ENCODE assay signal across 16 cellular contexts in genomic region chr1:39094685-39095084, GRCh38.
DNase-seq lines count a peak whose midpoint lies in the region; ATAC-seq, FAIRE-seq and TF ChIP-seq lines count a peak whose summit lies in the region.
"Had no signal": no experiment of that assay in that cellular context is flagged by ENCODE, and none has a peak within 500 bp of the region (broad histone marks: within the 10 kb centered on the region; RNA-seq: fewer than 3 reads in every experiment).

No MANE protein-coding gene starts in this region.

- ATAC-seq in HepG2 = peak; percentile 17; the same call in 2 of the 3 replicates
- no peak for ATAC-seq in right lobe of liver
- ATAC-seq in GM21529 (IDR thresholded peaks at IDR 0.05; ENCODE audit: unreplicated experiment) = no peak
- ATAC-seq in HG02759 (IDR thresholded peaks at IDR 0.05; ENCODE audit: unreplicated experiment) = no peak

- CTCF ChIA-PET in HepG2 (lab: Yijun Ruan, JAX; ENCODE audit: low intra/inter-chr PET ratio, low total read pairs) = interaction anchor here (0.7 kb wide), 1 partner anchor 121 kb away, joined by 3 read pairs; no protein-coding TSS in a partner anchor
- CTCF ChIA-PET in PC-9 (lab: Charles Lee) = interaction anchor here (0.6 to 0.8 kb wide), 4 partner anchors 32 to 316 kb away, joined by 3 to 13 read pairs (median 6); no protein-coding TSS in a partner anchor

- no peak overlapping the region for H3K27ac ChIP-seq in HepG2 (ENCODE audit: extremely low read length, insufficient read depth, low read length)
- H3K27ac ChIP-seq in right lobe of liver = no peak overlapping the region
- H3K27ac ChIP-seq in PC-9 = no peak overlapping the region
- H3K27ac ChIP-seq: BLaER1 had no signal

- DNase-seq in NCI-H510A (lab: John Stamatoyannopoulos, UW) = peak; percentile 78
- no peak for DNase-seq in NCI-H510A treated with DMSO at 0.1 percent for 48 hours (lab: John Stamatoyannopoulos, UW)
- DNase-seq in HepG2 (ENCODE audit: low spot score) = no peak
- DNase-seq in right lobe of liver = no peak
- peak in 1 of 2 experiments; percentile 85 for DNase-seq in PC-9
- no peak for DNase-seq in DMS153 treated with DMSO at 0.1 percent for 48 hours (lab: John Stamatoyannopoulos, UW; ENCODE audit: unreplicated experiment)
- DNase-seq: 8988T; Calu3; CD4-positive, alpha-beta memory T cell; DMS79; GF-D8; GOT3; H7 had no signal

- intact Hi-C loops in HepG2 (cut with micrococcal nuclease; ENCODE audit: unreplicated experiment) (loop anchor here (5.0 kb wide), 2 partner anchors 257 to 443 kb away; no protein-coding TSS in a partner anchor), right lobe of liver (cut with DNase I) (no loop called here), PC-9 (cut with micrococcal nuclease; ENCODE audit: unreplicated experiment) (loop anchor here (5.0 kb wide), 1 partner anchor 1067 kb away; no protein-coding TSS in a partner anchor)

- BruUV-seq in HepG2 (replicated peaks; lab: Mats Ljungman, UMichigan) (no TSS peak), PC-9 (replicated peaks; lab: Mats Ljungman, UMichigan) (no TSS peak)

- H3K27me3 ChIP-seq in HepG2 (ENCODE audit: control insufficient read depth in 1 of 2, insufficient read depth in 2 of 2, low read length in 2 of 2) (no peaks in the 10 kb centered on the region), right lobe of liver (no peaks in the 10 kb centered on the region), PC-9 (ENCODE audit: insufficient read depth, low read depth) (no peaks in the 10 kb centered on the region)
- H3K27me3 ChIP-seq: BLaER1 had no signal

- peaks cover 11% of the 10 kb centered on the region for H3F3A ChIP-seq in PC-9 (ENCODE audit: insufficient read depth, low read depth)

- H3K4me3 ChIP-seq in HepG2 (replicated peaks in 1 of 3; ENCODE audit: insufficient read depth in 1 of 3, low read depth in 2 of 3, low read length in 3 of 3) (no peak overlapping the region), right lobe of liver (no peak overlapping the region), PC-9 (no peak overlapping the region)
- H3K4me3 ChIP-seq: BLaER1 had no signal

- TF ChIP-seq POLR2A in HepG2 (IDR thresholded peaks at IDR 0.05; ENCODE audit: insufficient read depth in 1 of 2, low read depth in 2 of 2, low read length in 2 of 2) (no peak), right lobe of liver (IDR thresholded peaks at IDR 0.05) (no peak)

- WGBS in HepG2 (ENCODE audit: low lambda C conversion rate) = 24% methylated on average over 7 of the region's 7 CpGs
- 67% methylated on average over 3 of the region's 7 CpGs for WGBS in right lobe of liver (ENCODE audit: insufficient coverage, low coverage, low lambda C conversion rate, missing lambda C conversion rate)

- H3K4me1 ChIP-seq in HepG2 (ENCODE audit: insufficient read depth, low read length) (peaks cover 29% of the 10 kb centered on the region), right lobe of liver (peaks cover 0 to 5% (median 0%) of the 10 kb centered on the region in 4 donors), PC-9 (replicated peaks; ENCODE audit: insufficient read depth) (peaks cover 16% of the 10 kb centered on the region)

- no peak overlapping the region for H3K9ac ChIP-seq in HepG2 (ENCODE audit: insufficient read depth, low read depth, low read length)
- H3K9ac ChIP-seq: BLaER1 had no signal

- H3K79me2 ChIP-seq in HepG2 (ENCODE audit: insufficient read depth, low read length) (no peaks in the 10 kb centered on the region), PC-9 (ENCODE audit: low read depth) (no peaks in the 10 kb centered on the region)

- no peak for TF ChIP-seq EP300 in HepG2 (IDR thresholded peaks at IDR 0.05; ENCODE audit: low read depth in 2 of 2, low read length in 2 of 2)
- no peak for TF ChIP-seq EP300 in HepG2 (CRISPR knock-in tag; IDR thresholded peaks at IDR 0.05; ENCODE audit: borderline replicate concordance)

- no peaks in the 10 kb centered on the region for H3K9me3 ChIP-seq in HepG2 (ENCODE audit: low read length)
- no peaks in the 10 kb centered on the region for H3K9me3 ChIP-seq in right lobe of liver
- H3K9me3 ChIP-seq in PC-9 (ENCODE audit: insufficient read depth, low read depth) = no peaks in the 10 kb centered on the region
- H3K9me3 ChIP-seq: BLaER1 had no signal

- H2AFZ ChIP-seq in HepG2 (ENCODE audit: low read length) (no peak overlapping the region), PC-9 (no peak overlapping the region)

- H3K9me2 ChIP-seq in PC-9 (ENCODE audit: insufficient read depth) = no peaks in the 10 kb centered on the region

- POLR2A ChIA-PET in HepG2 (lab: Yijun Ruan, JAX) (no interaction called here), PC-9 (lab: Charles Lee; ENCODE audit: unreplicated experiment) (no interaction called here)

- H3K36me3 ChIP-seq in HepG2 (replicated peaks in 1 of 2; ENCODE audit: control insufficient read depth in 1 of 2, insufficient read depth in 2 of 2, low read length in 2 of 2) (no peaks in the 10 kb centered on the region), right lobe of liver (no peaks in the 10 kb centered on the region), PC-9 (ENCODE audit: low read depth) (no peaks in the 10 kb centered on the region)
- H3K36me3 ChIP-seq: BLaER1 had no signal

- peak; percentile 54 for FAIRE-seq in HepG2 (lab: Jason Lieb, UNC)

- H3K4me2 ChIP-seq in HepG2 (ENCODE audit: low read depth, low read length) = no peak overlapping the region
- H3K4me2 ChIP-seq in PC-9 = peak overlapping the region; percentile 41
- H3K4me2 ChIP-seq: BLaER1 had no signal

- TF ChIP-seq CTCF in HepG2 (CRISPR knock-in tag; IDR thresholded peaks at IDR 0.05) (no peak), right lobe of liver (IDR thresholded peaks at IDR 0.05) (no peak), PC-9 (conservative IDR thresholded peaks at IDR 0.05) (no peak)

- H4K20me1 ChIP-seq in HepG2 (ENCODE audit: insufficient read depth, low read length) (no peaks in the 10 kb centered on the region), PC-9 (ENCODE audit: insufficient read depth) (no peaks in the 10 kb centered on the region)
- H4K20me1 ChIP-seq: BLaER1 had no signal

- no peak for TF ChIP-seq RAD21 in HepG2 (CRISPR knock-in tag; IDR thresholded peaks at IDR 0.05)

- in situ Hi-C loops in HepG2 (cut with HindIII; ENCODE audit: extremely low pct_ligation_motif_present, low pct_unique_long_range_greater_than_20kb) = loop anchor here (25.0 kb wide), 1 partner anchor 443 kb away; no protein-coding TSS in a partner anchor

TF ChIP-seq in HepG2, 621 proteins besides CTCF, POLR2A, EP300 and RAD21 (continues in another document):
- TF ChIP-seq ZNF563 (CRISPR knock-in tag; IDR thresholded peaks at IDR 0.05) (no peak), ZNF34 (CRISPR knock-in tag; IDR thresholded peaks at IDR 0.05; ENCODE audit: borderline replicate concordance) (no peak), THAP8 (CRISPR knock-in tag; IDR thresholded peaks at IDR 0.05; ENCODE audit: borderline replicate concordance) (no peak), HNF1A (IDR thresholded peaks at IDR 0.05; ENCODE audit: low read depth) (no peak), HNF1A (CRISPR knock-in tag; IDR thresholded peaks at IDR 0.05; ENCODE audit: borderline replicate concordance) (no peak), ZNF276 (CRISPR knock-in tag; IDR thresholded peaks at IDR 0.05; ENCODE audit: low read depth) (no peak)

Comparison
In these comparisons a context has a peak if more than half of its experiments do, and no peak if none do; other contexts are left out.
1. intact Hi-C loops: an anchor here in HepG2 (5.0 kb wide) and PC-9 (5.0 kb wide); none called in right lobe of liver.